In the genomic region with DNA sequence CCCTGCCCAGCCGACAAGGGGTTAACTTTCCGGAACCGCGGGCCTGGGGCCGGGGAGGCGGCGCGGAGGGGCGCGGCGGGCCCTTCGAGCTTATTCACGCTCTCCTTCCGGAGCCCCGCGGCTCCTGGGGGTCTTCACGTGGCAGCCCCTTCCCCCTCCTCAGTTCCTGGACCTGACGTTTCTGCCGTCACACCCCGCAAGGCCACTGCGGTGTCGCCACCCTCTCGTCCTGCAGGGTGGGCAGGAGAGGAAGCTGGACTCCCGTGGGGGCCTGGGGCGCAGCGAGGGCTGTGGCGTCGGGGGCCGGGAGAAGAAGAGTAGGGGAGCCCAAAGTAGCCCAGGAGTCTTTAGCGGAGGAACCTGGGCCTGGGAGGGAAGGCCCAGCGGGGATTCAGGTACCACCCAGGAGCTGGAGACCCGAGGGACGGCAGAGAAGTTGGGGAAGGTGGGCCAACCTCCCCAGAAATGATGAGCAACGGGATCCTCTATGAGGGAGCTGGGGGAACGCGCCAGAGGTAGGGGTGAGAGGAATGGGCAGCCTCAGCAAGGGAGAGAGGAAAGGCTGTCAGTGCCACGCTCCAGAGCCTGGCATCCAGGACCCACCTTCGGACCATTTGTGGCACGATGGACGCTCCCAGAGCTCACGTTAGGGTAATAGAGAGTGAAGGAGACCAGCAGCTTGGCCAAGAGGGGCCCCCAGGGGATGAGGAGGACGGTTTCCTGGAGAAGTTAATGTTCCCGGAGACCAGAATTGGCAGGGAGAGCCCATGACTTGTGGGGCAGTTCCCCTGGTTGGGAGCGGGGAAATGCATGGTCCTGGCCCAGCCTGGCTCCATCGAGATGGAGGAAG, we compare ENCODE assay signal across 9 cellular contexts. TPM values are rescaled to one million over a fixed set of nuclear protein-coding genes. Genes with fewer than 3 reads are reported as not detected.
A peak's percentile ranks its signal among the peaks of the same experiment; 100 is the strongest.
DNase-seq lines count a peak whose midpoint lies in the region; ATAC-seq and TF ChIP-seq lines count a peak whose summit lies in the region.
"Had no signal": no experiment of that assay in that cellular context is flagged by ENCODE, and none has a peak within 500 bp of the region (broad histone marks: within the 10 kb centered on the region; RNA-seq: fewer than 3 reads in every experiment).

No MANE protein-coding gene starts in this region.

- no peaks in the 10 kb centered on the region for H3K36me3 ChIP-seq in ascending aorta

- DNase-seq in stimulated activated naive CD8-positive, alpha-beta T cell treated with anti-CD3 and anti-CD28 coated beads, Interleukin-15, Interleukin-2, amounts not matched to agents 100 U/mL and 50 U/mL, for 24 hours, result no peak
- no peak for DNase-seq in ascending aorta (ENCODE audit: low spot score in 2 of 2)
- no peak for DNase-seq in NCI-H2227 (lab: John Stamatoyannopoulos, UW; ENCODE audit: unreplicated experiment)
- DNase-seq in stimulated activated CD4-positive, alpha-beta T cell treated with anti-CD3 and anti-CD28 coated beads, Interleukin-12 subunit alpha, Interleukin-12 subunit beta, amount 100 ng/mL, for 4 hours, result no peak
- no peak for DNase-seq in hypothalamus (lab: John Stamatoyannopoulos, UW)

- H3K4me3 ChIP-seq in ascending aorta, result peak overlapping the region; percentile 91 to 97

- peaks cover 12% of the 10 kb centered on the region for H3K27me3 Mint-ChIP-seq in stimulated activated naive CD8-positive, alpha-beta T cell treated with anti-CD3 and anti-CD28 coated beads, Interleukin-15, Interleukin-2, amounts not matched to agents 100 ng/mL and 50 ng/mL, for 24 hours
- peaks cover 49% of the 10 kb centered on the region for H3K27me3 Mint-ChIP-seq in nephron (ENCODE audit: low read depth)

- H3K4me1 ChIP-seq in ascending aorta, result peaks cover 38 to 39% of the 10 kb centered on the region in 2 donors

- H3K27me3 ChIP-seq in ascending aorta, result no peaks in the 10 kb centered on the region

- intact Hi-C loops in ascending aorta (cut with DNase I), result loop anchor here (10.0 kb wide), 1 partner anchor 343 kb away; no protein-coding TSS in a partner anchor

- no peaks in the 10 kb centered on the region for H3K36me3 Mint-ChIP-seq in stimulated activated naive CD8-positive, alpha-beta T cell treated with anti-CD3 and anti-CD28 coated beads, Interleukin-15, Interleukin-2, amounts not matched to agents 100 ng/mL and 50 ng/mL, for 24 hours (ENCODE audit: low read depth)
- H3K36me3 Mint-ChIP-seq in nephron (ENCODE audit: low read depth), result no peaks in the 10 kb centered on the region

- ATAC-seq in stimulated activated naive CD8-positive, alpha-beta T cell treated with anti-CD3 and anti-CD28 coated beads, Interleukin-15, Interleukin-2, amounts not matched to agents 100 U/mL and 50 U/mL, for 24 hours, result no peak
- no peak for ATAC-seq in HG03565 (IDR thresholded peaks at IDR 0.05; ENCODE audit: unreplicated experiment)

- peaks cover 42% of the 10 kb centered on the region for H3K4me1 Mint-ChIP-seq in stimulated activated naive CD8-positive, alpha-beta T cell treated with anti-CD3 and anti-CD28 coated beads, Interleukin-15, Interleukin-2, amounts not matched to agents 100 ng/mL and 50 ng/mL, for 24 hours (ENCODE audit: low read depth)
- H3K4me1 Mint-ChIP-seq in nephron, result peaks cover 17% of the 10 kb centered on the region

- TF ChIP-seq CTCF in ascending aorta (IDR thresholded peaks at IDR 0.05) (no peak), nephron (IDR thresholded peaks at IDR 0.05; ENCODE audit: unreplicated experiment in 3 of 3) (no peak)

- H3K4me3 Mint-ChIP-seq in stimulated activated naive CD8-positive, alpha-beta T cell treated with anti-CD3 and anti-CD28 coated beads, Interleukin-15, Interleukin-2, amounts not matched to agents 100 ng/mL and 50 ng/mL, for 24 hours, result peak overlapping the region; percentile 29
- H3K4me3 Mint-ChIP-seq in nephron, result peak overlapping the region; percentile 69 to 75 (median 70)

- H3K27ac ChIP-seq in ascending aorta, result no peak overlapping the region

- H3K9me3 Mint-ChIP-seq in stimulated activated naive CD8-positive, alpha-beta T cell treated with anti-CD3 and anti-CD28 coated beads, Interleukin-15, Interleukin-2, amounts not matched to agents 100 ng/mL and 50 ng/mL, for 24 hours, result no peaks in the 10 kb centered on the region
- no peaks in the 10 kb centered on the region for H3K9me3 Mint-ChIP-seq in nephron

- peak overlapping the region; percentile 21 for H3K27ac Mint-ChIP-seq in stimulated activated naive CD8-positive, alpha-beta T cell treated with anti-CD3 and anti-CD28 coated beads, Interleukin-15, Interleukin-2, amounts not matched to agents 100 ng/mL and 50 ng/mL, for 24 hours
- no peak overlapping the region for H3K27ac Mint-ChIP-seq in nephron

- H3K9me3 ChIP-seq in ascending aorta, result no peaks in the 10 kb centered on the region

RNA-seq across cellular contexts. Expression of gene HIC1, which starts 3.3 kb away (rescaled TPM):
- 131 TPM for total RNA-seq in ascending aorta

RNA-seq across cellular contexts. Expression of gene OVCA2, which starts 9.8 kb away (rescaled TPM):
- total RNA-seq in ascending aorta, result 71.3 TPM

RNA-seq across cellular contexts. Expression of gene DPH1, which starts 21.7 kb away (rescaled TPM):
- 125 TPM for total RNA-seq in ascending aorta

RNA-seq across cellular contexts. Expression of gene RTN4RL1, which starts 26.5 kb away (rescaled TPM):
- total RNA-seq in ascending aorta, result 11.5 TPM
- total RNA-seq: Daoy had no signal
